ENCODE assay signal across 19 cellular contexts in the genomic region with DNA sequence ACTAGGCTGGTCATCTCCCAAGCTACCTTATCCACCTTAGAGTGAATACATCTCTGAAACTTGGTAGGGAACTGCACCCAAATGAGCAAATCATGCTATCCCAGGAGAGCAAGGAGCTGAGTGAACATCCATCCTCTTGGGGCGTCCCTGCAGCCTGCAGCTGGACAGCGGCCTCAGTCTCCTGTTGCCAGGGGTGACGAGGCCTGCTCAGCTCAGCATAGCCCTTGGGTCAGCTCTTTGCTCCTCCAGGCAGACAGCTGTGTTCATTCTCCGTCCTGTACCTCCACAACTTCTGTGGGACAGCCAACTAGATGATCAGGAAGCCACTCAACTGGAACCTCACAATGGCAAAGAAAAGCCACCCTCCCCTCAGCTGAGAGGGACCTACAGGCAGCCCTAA.
A peak's percentile ranks its signal among the peaks of the same experiment; 100 is the strongest.
DNase-seq lines count a peak whose midpoint lies in the region; ATAC-seq and TF ChIP-seq lines count a peak whose summit lies in the region.
"Had no signal": no experiment of that assay in that cellular context is flagged by ENCODE, and none has a peak within 500 bp of the region (broad histone marks: within the 10 kb centered on the region; RNA-seq: fewer than 3 reads in every experiment).

No MANE protein-coding gene starts in this region.

- no peak overlapping the region for H3K4me3 Mint-ChIP-seq in T-helper 17 cell
- no peak overlapping the region for H3K4me3 Mint-ChIP-seq in activated naive CD8-positive, alpha-beta T cell treated with anti-CD3 and anti-CD28 coated beads, Interleukin-2, amount 50 U/mL, for 24 hours

- 0 out of 2 replicates have a peak, but pooled peaks cover 8% of the 10 kb centered on the region for H4K20me1 ChIP-seq in Karpas-422 (ENCODE audit: insufficient read depth, low read depth, low read length)

- H3K9me3 Mint-ChIP-seq in activated naive CD8-positive, alpha-beta T cell treated with anti-CD3 and anti-CD28 coated beads, Interleukin-2, amount 50 U/mL, for 24 hours: no peaks in the 10 kb centered on the region

- peak overlapping the region; percentile 39 for H3K27ac Mint-ChIP-seq in T-helper 17 cell
- no peak overlapping the region for H3K27ac Mint-ChIP-seq in activated naive CD8-positive, alpha-beta T cell treated with anti-CD3 and anti-CD28 coated beads, Interleukin-2, amount 50 U/mL, for 24 hours

- no peak for TF ChIP-seq CTCF in right atrium auricular region (IDR thresholded peaks at IDR 0.05)

- peak overlapping the region; percentile 9 for H2AK5ac ChIP-seq in mesenchymal stem cell (ENCODE audit: low read length, severe bottlenecking)

- peaks cover 14% of the 10 kb centered on the region for H3K79me1 ChIP-seq in mesenchymal stem cell (replicated peaks; ENCODE audit: low read length, poor library complexity, severe bottlenecking)

- H3K23ac ChIP-seq in mesenchymal stem cell (ENCODE audit: low read length in 2 of 2): no peak overlapping the region

- H3K27me3 ChIP-seq in right atrium auricular region (no peaks in the 10 kb centered on the region), mesenchymal stem cell (ENCODE audit: control insufficient read depth in 1 of 2, insufficient read depth in 1 of 2, low read length in 2 of 2) (peaks cover 0 to 4% of the 10 kb centered on the region in 2 experiments), Karpas-422 (ENCODE audit: low read length) (no peaks in the 10 kb centered on the region)

- H3K9me3 ChIP-seq in right atrium auricular region (no peaks in the 10 kb centered on the region), T-helper 17 cell (ENCODE audit: control insufficient read depth, low read length, poor library complexity, severe bottlenecking) (no peaks in the 10 kb centered on the region), mesenchymal stem cell (ENCODE audit: control insufficient read depth, low read length) (no peaks in the 10 kb centered on the region), Karpas-422 (ENCODE audit: low read length) (no peaks in the 10 kb centered on the region)

- H3K4me3 ChIP-seq in right atrium auricular region (no peak overlapping the region), mesenchymal stem cell (ENCODE audit: insufficient read depth in 1 of 2, low read depth in 1 of 2, low read length in 2 of 2) (no peak overlapping the region), Karpas-422 (ENCODE audit: low read length) (no peak overlapping the region)
- H3K4me3 ChIP-seq: SK-N-MC had no signal

- H3K27me3 Mint-ChIP-seq in T-helper 17 cell: no peaks in the 10 kb centered on the region
- no peaks in the 10 kb centered on the region for H3K27me3 Mint-ChIP-seq in activated naive CD8-positive, alpha-beta T cell treated with anti-CD3 and anti-CD28 coated beads, Interleukin-2, amount 50 U/mL, for 24 hours

- no peak overlapping the region for H3K18ac ChIP-seq in mesenchymal stem cell (ENCODE audit: low read depth in 1 of 2, low read length in 2 of 2)

- H3K27ac ChIP-seq in right atrium auricular region: no peak overlapping the region
- H3K27ac ChIP-seq in mesenchymal stem cell (ENCODE audit: low read length, poor library complexity, severe bottlenecking): no peak overlapping the region
- no peak overlapping the region for H3K27ac ChIP-seq in Karpas-422 (ENCODE audit: low read length)
- H3K27ac ChIP-seq: RWPE1, SK-N-MC had no signal

- DNase-seq in Right ventricle myocardium superior: peak; percentile 68
- no peak for DNase-seq in right atrium auricular region (ENCODE audit: low spot score)
- DNase-seq in T-helper 17 cell: no peak
- DNase-seq in mesenchymal stem cell: no peak
- DNase-seq in sciatic nerve (ENCODE audit: low spot score): no peak
- DNase-seq in activated naive CD8-positive, alpha-beta T cell treated with anti-CD3 and anti-CD28 coated beads, Interleukin-2, amount 50 U/mL, for 24 hours: no peak
- DNase-seq in Karpas-422: no peak
- DNase-seq: Calu3, DMS153, DND-41, NCI-H1092 treated with DMSO at 0.1 percent for 48 hours, NCI-H2081 treated with DMSO at 0.1 percent for 48 hours, NCI-H226, NCI-H510A, SIG-M5 had no signal

- peaks cover 0 to 59% of the 10 kb centered on the region in 2 donors for H3K4me1 ChIP-seq in right atrium auricular region
- H3K4me1 ChIP-seq in mesenchymal stem cell (ENCODE audit: control insufficient read depth, insufficient read depth, low read depth, low read length): peaks cover 30% of the 10 kb centered on the region
- H3K4me1 ChIP-seq in Karpas-422 (ENCODE audit: low read length): no peaks in the 10 kb centered on the region

- H2BK15ac ChIP-seq in mesenchymal stem cell (ENCODE audit: low read depth, poor library complexity, severe bottlenecking): no peak overlapping the region

- H3K4me1 Mint-ChIP-seq in T-helper 17 cell: peaks cover 19% of the 10 kb centered on the region
- peaks cover 24% of the 10 kb centered on the region for H3K4me1 Mint-ChIP-seq in activated naive CD8-positive, alpha-beta T cell treated with anti-CD3 and anti-CD28 coated beads, Interleukin-2, amount 50 U/mL, for 24 hours

- H3K79me2 ChIP-seq in Karpas-422 (ENCODE audit: low read length): no peaks in the 10 kb centered on the region

- H2BK5ac ChIP-seq in mesenchymal stem cell (ENCODE audit: low read depth, low read length, poor library complexity, severe bottlenecking): no peak overlapping the region

- H3K9ac ChIP-seq in mesenchymal stem cell (ENCODE audit: low read length) (no peak overlapping the region), Karpas-422 (ENCODE audit: low read length) (no peak overlapping the region)

- no peak overlapping the region for H4K91ac ChIP-seq in mesenchymal stem cell (ENCODE audit: low read length)

- H2BK120ac ChIP-seq in mesenchymal stem cell (ENCODE audit: low read depth, low read length): no peak overlapping the region

- peak overlapping the region in 1 of 2 experiments; percentile 6 for H3K14ac ChIP-seq in mesenchymal stem cell (ENCODE audit: low read length in 2 of 2)

- H3K4me2 ChIP-seq in mesenchymal stem cell (ENCODE audit: low read length, poor library complexity, severe bottlenecking): no peak overlapping the region
- no peak overlapping the region for H3K4me2 ChIP-seq in Karpas-422 (ENCODE audit: low read depth, low read length, poor library complexity, severe bottlenecking)

- no peak overlapping the region for H2BK12ac ChIP-seq in mesenchymal stem cell (ENCODE audit: low read length in 2 of 2)

- WGBS in mesenchymal stem cell: 97% methylated on average over 4 of the region's 4 CpGs

- H3K9me2 ChIP-seq in Karpas-422 (replicated peaks; ENCODE audit: insufficient read depth, low read length): no peaks in the 10 kb centered on the region

- no peak overlapping the region for H2AFZ ChIP-seq in mesenchymal stem cell (ENCODE audit: low read depth, low read length)
- no peak overlapping the region for H2AFZ ChIP-seq in Karpas-422 (ENCODE audit: low read length)

- H3K36me3 Mint-ChIP-seq in T-helper 17 cell (ENCODE audit: low read depth): peaks cover 3% of the 10 kb centered on the region
- H3K36me3 Mint-ChIP-seq in activated naive CD8-positive, alpha-beta T cell treated with anti-CD3 and anti-CD28 coated beads, Interleukin-2, amount 50 U/mL, for 24 hours (ENCODE audit: low read depth): peaks cover 1% of the 10 kb centered on the region

- H3K4ac ChIP-seq in mesenchymal stem cell (ENCODE audit: low read depth in 1 of 2, low read length in 2 of 2): no peak overlapping the region

- ATAC-seq in Right ventricle myocardium superior (ENCODE audit: poor library complexity): peak; percentile 43
- no peak for ATAC-seq in T-helper 17 cell
- ATAC-seq in sciatic nerve: peak; percentile 38
- no peak for ATAC-seq in HG03280 (IDR thresholded peaks at IDR 0.05; ENCODE audit: unreplicated experiment)
- ATAC-seq in activated naive CD8-positive, alpha-beta T cell treated with anti-CD3 and anti-CD28 coated beads, Interleukin-2, amount 50 U/mL, for 24 hours: no peak
- ATAC-seq: Panc1 had no signal

- no peak overlapping the region for H4K8ac ChIP-seq in mesenchymal stem cell (ENCODE audit: low read length)

- H3K36me3 ChIP-seq in right atrium auricular region: no peaks in the 10 kb centered on the region
- H3K36me3 ChIP-seq in mesenchymal stem cell (ENCODE audit: control insufficient read depth in 1 of 2, insufficient read depth in 2 of 2, low read depth in 1 of 2, low read length in 2 of 2): peaks cover 0 to 41% of the 10 kb centered on the region in 2 experiments
- H3K36me3 ChIP-seq in Karpas-422 (ENCODE audit: insufficient read depth, low read length): no peaks in the 10 kb centered on the region

- intact Hi-C loops in Right ventricle myocardium superior (cut with DNase I): no loop called here
- intact Hi-C loops in sciatic nerve (cut with DNase I): loop anchor here (10.0 kb wide), 1 partner anchor 81 kb away; no protein-coding TSS in a partner anchor

Comparison
In these comparisons a context has a peak if more than half of its experiments do, and no peak if none do; other contexts are left out.
1. ATAC-seq: peak in Right ventricle myocardium superior (single experiment) and sciatic nerve (single experiment); none in T-helper 17 cell (single experiment), HG03280 (single experiment) and activated naive CD8-positive, alpha-beta T cell treated with anti-CD3 and anti-CD28 coated beads, Interleukin-2, amount 50 U/mL, for 24 hours (single experiment).